ENCODE assay signal across 8 cellular contexts in genomic region chr5:130720355-130720754, GRCh38.
A peak's percentile ranks its signal among the peaks of the same experiment; 100 is the strongest.
DNase-seq lines count a peak whose midpoint lies in the region; ATAC-seq and TF ChIP-seq lines count a peak whose summit lies in the region.

No MANE protein-coding gene starts in this region.

- TF ChIP-seq CTCF in body of pancreas (IDR thresholded peaks at IDR 0.05) = peak in 6 of 7 experiments; percentile 5 to 40 (median 20)

- no peak overlapping the region for H4K91ac ChIP-seq in mesenchymal stem cell (ENCODE audit: low read length)

- no peak overlapping the region for H3K4me2 ChIP-seq in mesenchymal stem cell (ENCODE audit: low read length, poor library complexity, severe bottlenecking)

- H3K4me3 ChIP-seq in body of pancreas (no peak overlapping the region), mesenchymal stem cell (ENCODE audit: insufficient read depth in 1 of 2, low read depth in 1 of 2, low read length in 2 of 2) (no peak overlapping the region)

- no peak overlapping the region for H4K8ac ChIP-seq in mesenchymal stem cell (ENCODE audit: low read length)

- no peak for TF ChIP-seq POLR2A in body of pancreas (IDR thresholded peaks at IDR 0.05)

- no peak for ATAC-seq in body of pancreas
- ATAC-seq in HG02610 (IDR thresholded peaks at IDR 0.05; ENCODE audit: unreplicated experiment) = no peak
- ATAC-seq in HG02623 (IDR thresholded peaks at IDR 0.05; ENCODE audit: unreplicated experiment) = no peak

- no peaks in the 10 kb centered on the region for H3K79me1 ChIP-seq in mesenchymal stem cell (replicated peaks; ENCODE audit: low read length, poor library complexity, severe bottlenecking)

- H2AFZ ChIP-seq in mesenchymal stem cell (ENCODE audit: low read depth, low read length) = no peak overlapping the region

- H3K36me3 ChIP-seq in body of pancreas (replicated peaks in 1 of 2; ENCODE audit: insufficient read depth in 1 of 2, low read depth in 2 of 2) (no peaks in the 10 kb centered on the region), mesenchymal stem cell (ENCODE audit: control insufficient read depth in 1 of 2, insufficient read depth in 2 of 2, low read depth in 1 of 2, low read length in 2 of 2) (no peaks in the 10 kb centered on the region)

- H3K9me3 ChIP-seq in body of pancreas (no peaks in the 10 kb centered on the region), mesenchymal stem cell (ENCODE audit: control insufficient read depth, low read length) (no peaks in the 10 kb centered on the region)

- H3K23ac ChIP-seq in mesenchymal stem cell (ENCODE audit: low read length in 2 of 2) = no peak overlapping the region

- no peak overlapping the region for H3K27ac ChIP-seq in body of pancreas
- no peak overlapping the region for H3K27ac ChIP-seq in mesenchymal stem cell (ENCODE audit: low read length, poor library complexity, severe bottlenecking)

- H2BK5ac ChIP-seq in mesenchymal stem cell (ENCODE audit: low read depth, low read length, poor library complexity, severe bottlenecking) = no peak overlapping the region

- no peak overlapping the region for H2BK120ac ChIP-seq in mesenchymal stem cell (ENCODE audit: low read depth, low read length)

- DNase-seq in ELR (ENCODE audit: low read depth) (peak; percentile 67), LHCN-M2 (ENCODE audit: low read depth) (peak; percentile 65), body of pancreas (no peak), mesenchymal stem cell (peak; percentile 69), NCI-H146 treated with DMSO at 0.1 percent for 48 hours (lab: John Stamatoyannopoulos, UW; ENCODE audit: unreplicated experiment) (no peak)
- no peak for DNase-seq in stimulated activated CD4-positive, alpha-beta T cell treated with anti-CD3 and anti-CD28 coated beads, Interleukin-4, amount 100 ng/mL, for 4 hours

- H2AK5ac ChIP-seq in mesenchymal stem cell (ENCODE audit: low read length, severe bottlenecking) = no peak overlapping the region

- 4 to 5% methylated on average over 1 of the region's 1 CpG for WGBS in body of pancreas, 2 donors
- no CpG with 5 or more reads among the region's 1 CpG for WGBS in mesenchymal stem cell

- H3K14ac ChIP-seq in mesenchymal stem cell (ENCODE audit: low read length in 2 of 2) = no peak overlapping the region

- H3K18ac ChIP-seq in mesenchymal stem cell (ENCODE audit: low read depth in 1 of 2, low read length in 2 of 2) = no peak overlapping the region

- H3K27me3 ChIP-seq in body of pancreas (no peaks in the 10 kb centered on the region), mesenchymal stem cell (ENCODE audit: control insufficient read depth in 1 of 2, insufficient read depth in 1 of 2, low read length in 2 of 2) (no peaks in the 10 kb centered on the region)

- no peak overlapping the region for H3K9ac ChIP-seq in mesenchymal stem cell (ENCODE audit: low read length)

- no peak overlapping the region for H2BK15ac ChIP-seq in mesenchymal stem cell (ENCODE audit: low read depth, poor library complexity, severe bottlenecking)

- H3K4me1 ChIP-seq in body of pancreas = no peaks in the 10 kb centered on the region
- H3K4me1 ChIP-seq in mesenchymal stem cell (ENCODE audit: control insufficient read depth, insufficient read depth, low read depth, low read length) = peaks cover 3% of the 10 kb centered on the region

- no peak overlapping the region for H2BK12ac ChIP-seq in mesenchymal stem cell (ENCODE audit: low read length in 2 of 2)

- no peak overlapping the region for H3K4ac ChIP-seq in mesenchymal stem cell (ENCODE audit: low read depth in 1 of 2, low read length in 2 of 2)

- intact Hi-C loops in body of pancreas (cut with DNase I) = no loop called here

Comparison
In these comparisons a context has a peak if more than half of its experiments do, and no peak if none do; other contexts are left out.
1. DNase-seq: peak in ELR (single experiment), LHCN-M2 (single experiment) and mesenchymal stem cell (single experiment); none in body of pancreas (0 of 4), NCI-H146 treated with DMSO at 0.1 percent for 48 hours (single experiment) and stimulated activated CD4-positive, alpha-beta T cell treated with anti-CD3 and anti-CD28 coated beads, Interleukin-4, amount 100 ng/mL, for 4 hours (0 of 2).